ENCODE assay signal across 8 cellular contexts in genomic region chr22:46122511-46122971, GRCh38. TPM values are rescaled to one million over a fixed set of nuclear protein-coding genes. Genes with fewer than 3 reads are reported as not detected.
A peak's percentile ranks its signal among the peaks of the same experiment; 100 is the strongest.
DNase-seq lines count a peak whose midpoint lies in the region; ATAC-seq, FAIRE-seq and TF ChIP-seq lines count a peak whose summit lies in the region.

No MANE protein-coding gene starts in this region.

- ATAC-seq in HG03039 (IDR thresholded peaks at IDR 0.05; ENCODE audit: unreplicated experiment) = no peak

- H3K9me3 Mint-ChIP-seq in progenitor cell of endocrine pancreas (ENCODE audit: low read depth) = no peaks in the 10 kb centered on the region

- no peak overlapping the region for H3K4me3 Mint-ChIP-seq in progenitor cell of endocrine pancreas (ENCODE audit: low read depth)

- DNase-seq in AG08396 (ENCODE audit: low spot score) (peak; percentile 91), H4 (ENCODE audit: low spot score) (peak; percentile 49), SJCRH30 (peak; percentile 80 to 87), glomerular visceral epithelial cell (ENCODE audit: extremely low spot score) (peak; percentile 66), progenitor cell of endocrine pancreas (ENCODE audit: low spot score, unreplicated experiment) (peak; percentile 67), urothelium cell line (ENCODE audit: low spot score) (peak; percentile 89)
- peak; percentile 42 to 53 (median 50) for DNase-seq in activated naive CD4-positive, alpha-beta T cell (lab: John Stamatoyannopoulos, UW)

- H3K4me1 ChIP-seq in SJCRH30 = no peaks in the 10 kb centered on the region

- peaks cover 10% of the 10 kb centered on the region for H3K27me3 Mint-ChIP-seq in progenitor cell of endocrine pancreas

- FAIRE-seq in urothelium cell line (lab: Jason Lieb, UNC) = no peak

- no peak overlapping the region for H3K4me3 ChIP-seq in SJCRH30

- no peak overlapping the region for H3K27ac Mint-ChIP-seq in progenitor cell of endocrine pancreas

- H3K27ac ChIP-seq in SJCRH30 = no peak overlapping the region

- no peaks in the 10 kb centered on the region for H3K4me1 Mint-ChIP-seq in progenitor cell of endocrine pancreas (ENCODE audit: low read depth)

- peak; percentile 95 for TF ChIP-seq CTCF in progenitor cell of endocrine pancreas (IDR thresholded peaks at IDR 0.05; ENCODE audit: unreplicated experiment)

- H3K27me3 ChIP-seq in SJCRH30 = no peaks in the 10 kb centered on the region

- no peaks in the 10 kb centered on the region for H3K36me3 ChIP-seq in SJCRH30

- H3K36me3 Mint-ChIP-seq in progenitor cell of endocrine pancreas (ENCODE audit: insufficient read depth) = no peaks in the 10 kb centered on the region

- no peaks in the 10 kb centered on the region for H3K9me3 ChIP-seq in SJCRH30 (replicated peaks)

RNA-seq across cellular contexts. Expression of gene PPARA, which starts 27.8 kb away (rescaled TPM):
- total RNA-seq in H4 (2014; rRNA removed; shearing (Covaris generic)) = 4.2 and 4.6 TPM in 2 replicates
- 10.4 and 11.5 TPM in 2 replicates for total RNA-seq in SJCRH30 (2014; rRNA removed; shearing (Covaris generic))
- total RNA-seq in progenitor cell of endocrine pancreas = 33.5 and 33.6 TPM in 2 replicates
